In the genomic region with DNA sequence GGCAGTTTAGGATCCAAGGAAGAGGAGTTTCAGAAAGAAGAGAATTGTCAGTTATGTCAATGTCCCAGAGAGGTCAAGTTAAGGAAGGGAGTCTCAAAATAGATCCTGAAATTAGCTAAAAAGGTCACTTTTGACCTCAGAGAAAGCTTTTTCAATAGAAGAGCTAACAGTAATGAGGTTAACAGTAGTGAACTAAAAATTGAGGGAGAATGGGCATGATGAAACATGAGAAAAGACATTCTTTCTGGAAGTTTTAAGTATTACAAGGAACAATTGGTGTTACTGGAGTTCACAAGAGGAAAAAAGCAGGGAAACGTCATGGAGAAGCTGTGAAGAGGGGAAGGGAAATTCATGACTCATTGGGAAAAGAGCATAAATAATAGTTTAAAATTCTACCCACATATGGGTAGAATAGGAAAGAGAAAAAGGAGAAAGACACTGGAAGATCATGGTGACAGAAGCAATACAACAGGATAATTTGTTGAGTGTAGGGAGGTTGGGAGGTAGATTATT, we compare ENCODE assay signal across 18 cellular contexts.
DNase-seq lines count a peak whose midpoint lies in the region; ATAC-seq and TF ChIP-seq lines count a peak whose summit lies in the region.
"Had no signal": no experiment of that assay in that cellular context is flagged by ENCODE, and none has a peak within 500 bp of the region (broad histone marks: within the 10 kb centered on the region; RNA-seq: fewer than 3 reads in every experiment).

No MANE protein-coding gene starts in this region.

- 9 to 37% methylated on average over 1 of the region's 1 CpG for WGBS in GM23248 (ENCODE audit: low coverage in 1 of 2, low lambda C conversion rate in 2 of 2, missing lambda C conversion rate in 2 of 2), 2 experiments

- no peak overlapping the region for H3K4me2 ChIP-seq in GM23248 (ENCODE audit: unreplicated experiment)

- H3K27ac ChIP-seq in GM23248 = no peak overlapping the region
- no peak overlapping the region for H3K27ac ChIP-seq in left lung

- H2AFZ ChIP-seq in GM23248 = 0 out of 2 replicates have a peak overlapping the region, but pooled peaks have one; percentile 5

- no peaks in the 10 kb centered on the region for H3K36me3 ChIP-seq in GM23248 (ENCODE audit: low read depth)
- H3K36me3 ChIP-seq in left lung = no peaks in the 10 kb centered on the region

- in situ Hi-C loops in GM23248 (cut with MboI) (no loop called here), astrocyte of the spinal cord (cut with HindIII; ENCODE audit: low sequenced_read_pairs) (no loop called here)

- peak; percentile 27 for DNase-seq in GM23248
- DNase-seq in astrocyte of the spinal cord (ENCODE audit: low read depth, low spot score) = peak; percentile 8
- DNase-seq in fibroblast of pulmonary artery (ENCODE audit: low read depth) = peak; percentile 31
- peak; percentile 35 for DNase-seq in stromal cell of bone marrow (ENCODE audit: low read depth)
- no peak for DNase-seq in left lung
- DNase-seq: ACHN; Calu3; CD4-positive, CD25-positive, alpha-beta regulatory T cell; DMS53; H9; NCI-H187; NCI-H2171; NCI-H446 treated with DMSO at 0.1 percent for 48 hours; OCI-M1; RPMI8226; SIG-M5 had no signal

- H3K4me1 ChIP-seq in GM23248 (ENCODE audit: insufficient read depth) = no peaks in the 10 kb centered on the region
- no peaks in the 10 kb centered on the region for H3K4me1 ChIP-seq in left lung

- no peak overlapping the region for H3K9ac ChIP-seq in GM23248

- H3K9me3 ChIP-seq in GM23248 (ENCODE audit: low read depth) (no peaks in the 10 kb centered on the region), left lung (peaks cover 0 to 4% of the 10 kb centered on the region in 2 donors)

- no peaks in the 10 kb centered on the region for H4K20me1 ChIP-seq in GM23248 (ENCODE audit: insufficient read depth)

- H3F3A ChIP-seq in GM23248 (ENCODE audit: insufficient read depth) = no peaks in the 10 kb centered on the region

- H3K4me3 ChIP-seq in GM23248 (no peak overlapping the region), astrocyte of the spinal cord (ENCODE audit: low read depth, low read length) (no peak overlapping the region), fibroblast of pulmonary artery (replicated peaks; ENCODE audit: low read depth, low read length) (no peak overlapping the region), left lung (no peak overlapping the region)

- no peak for ATAC-seq in HG03045 (IDR thresholded peaks at IDR 0.05; ENCODE audit: unreplicated experiment)
- no peak for ATAC-seq in left lung
- ATAC-seq in GM18867 (IDR thresholded peaks at IDR 0.05; ENCODE audit: unreplicated experiment) = no peak

- intact Hi-C loops in left lung (cut with DNase I) = no loop called here

- H3K79me2 ChIP-seq in GM23248 (ENCODE audit: insufficient read depth) = no peaks in the 10 kb centered on the region

- H3K27me3 ChIP-seq in GM23248 (replicated peaks; ENCODE audit: insufficient read depth) (no peaks in the 10 kb centered on the region), left lung (no peaks in the 10 kb centered on the region)

- TF ChIP-seq CTCF in astrocyte of the spinal cord (IDR thresholded peaks at IDR 0.05; ENCODE audit: low read depth, low read length) (no peak), fibroblast of pulmonary artery (IDR thresholded peaks at IDR 0.05; ENCODE audit: low read length, missing control alignments) (no peak), left lung (IDR thresholded peaks at IDR 0.05) (no peak)

- no peaks in the 10 kb centered on the region for H3K9me2 ChIP-seq in GM23248 (ENCODE audit: insufficient read depth)

Comparison
In these comparisons a context has a peak if more than half of its experiments do, and no peak if none do; other contexts are left out.
1. DNase-seq: peak in GM23248 (single experiment), astrocyte of the spinal cord (single experiment), fibroblast of pulmonary artery (single experiment) and stromal cell of bone marrow (single experiment); none in left lung (0 of 2).